In genomic region chr11:1915795-1916131, GRCh38 we compare ENCODE assay signal across 24 cellular contexts. TPM values are rescaled to one million over a fixed set of nuclear protein-coding genes. Genes with fewer than 3 reads are reported as not detected.
"Had no signal": no experiment of that assay in that cellular context is flagged by ENCODE, and none has a peak within 500 bp of the region (broad histone marks: within the 10 kb centered on the region; RNA-seq: fewer than 3 reads in every experiment).

No MANE protein-coding gene starts in this region.

- H3K4me3 Mint-ChIP-seq: activated CD4-positive, alpha-beta memory T cell treated with anti-CD3 and anti-CD28 coated beads for 36 hours; activated naive CD4-positive, alpha-beta T cell treated with anti-CD3 and anti-CD28 coated beads for 36 hours; activated T-cell treated with anti-CD3 and anti-CD28 coated beads, Interleukin-2, amount 50 U/mL, for 72 hours; nephron progenitor cell; stimulated activated naive CD8-positive, alpha-beta T cell treated with anti-CD3 and anti-CD28 coated beads, Interleukin-15, Interleukin-2, amounts not matched to agents 100 ng/mL and 50 ng/mL, for 24 hours had no signal

- H3K9me3 ChIP-seq: mucosa of descending colon, sigmoid colon, SK-N-SH, upper lobe of left lung had no signal

- H3K9me3 Mint-ChIP-seq: activated CD4-positive, alpha-beta memory T cell treated with anti-CD3 and anti-CD28 coated beads for 36 hours; immature natural killer cell; nephron progenitor cell; stimulated activated naive CD8-positive, alpha-beta T cell treated with anti-CD3 and anti-CD28 coated beads, Interleukin-15, Interleukin-2, amounts not matched to agents 100 ng/mL and 50 ng/mL, for 24 hours had no signal

- H3K36me3 Mint-ChIP-seq: activated CD4-positive, alpha-beta memory T cell treated with anti-CD3 and anti-CD28 coated beads for 36 hours; immature natural killer cell had no signal

- H3K27ac Mint-ChIP-seq: activated CD4-positive, alpha-beta memory T cell treated with anti-CD3 and anti-CD28 coated beads for 36 hours; activated naive CD4-positive, alpha-beta T cell treated with anti-CD3 and anti-CD28 coated beads for 36 hours; activated T-cell treated with anti-CD3 and anti-CD28 coated beads, Interleukin-2, amount 50 U/mL, for 72 hours had no signal

- DNase-seq: activated CD8-positive, alpha-beta memory T cell treated with anti-CD3 and anti-CD28 coated beads, Interleukin-2, amount 50 U/mL, for 4 hours; activated naive CD4-positive, alpha-beta T cell treated with anti-CD3 and anti-CD28 coated beads for 36 hours; anterior cingulate cortex; glutamatergic neuron; immature natural killer cell; mammary epithelial cell; mucosa of descending colon; nephron progenitor cell; sigmoid colon; SK-N-SH; stimulated activated CD4-positive, alpha-beta T cell treated with anti-CD3 and anti-CD28 coated beads, Interleukin-12 subunit alpha, Interleukin-12 subunit beta, amount 100 ng/mL, for 4 hours; stimulated activated CD4-positive, alpha-beta T cell treated with anti-CD3 and anti-CD28 coated beads, Interleukin-2, amount 100 ng/mL, for 48 hours; stimulated activated CD8-positive, alpha-beta memory T cell treated with anti-CD3 and anti-CD28 coated beads, Interleukin-4, amount 100 ng/mL, for 48 hours had no signal

RNA-seq across cellular contexts. Expression of gene TNNT3, which starts 3.7 kb away (rescaled TPM):
- total RNA-seq: dermis microvascular lymphatic vessel endothelial cell, fibroblast of villous mesenchyme, mammary epithelial cell, temporal lobe had no signal

RNA-seq across cellular contexts. Expression of gene PRR33, which starts 24.1 kb away (rescaled TPM):
- total RNA-seq: activated T-cell treated with anti-CD3 and anti-CD28 coated beads, Interleukin-2, amount 50 U/mL, for 72 hours; chondrocyte; dermis microvascular lymphatic vessel endothelial cell; esophagus mucosa; fibroblast of villous mesenchyme; mammary epithelial cell; mucosa of descending colon; osteocyte; sigmoid colon; T-helper 1 cell treated with Interleukin-12 subunit alpha and Interleukin-12 subunit beta and Interleukin-4 antibody, amounts not matched to agents 30 ng/mL and 1 ng/mL, for 36 hours; temporal lobe; upper lobe of left lung had no signal
